In genomic region chr4:109276482-109277095, GRCh38 we compare ENCODE assay signal across 12 cellular contexts. TPM values are rescaled to one million over a fixed set of nuclear protein-coding genes. Genes with fewer than 3 reads are reported as not detected.
DNase-seq lines count a peak whose midpoint lies in the region; ATAC-seq, FAIRE-seq and TF ChIP-seq lines count a peak whose summit lies in the region.
"Had no signal": no experiment of that assay in that cellular context is flagged by ENCODE, and none has a peak within 500 bp of the region (broad histone marks: within the 10 kb centered on the region; RNA-seq: fewer than 3 reads in every experiment).

No MANE protein-coding gene starts in this region.

- no peaks in the 10 kb centered on the region for H3K9me3 ChIP-seq in GM12878 (replicated peaks; ENCODE audit: control insufficient read depth, insufficient read depth, low read length)
- H3K9me3 ChIP-seq in breast epithelium = no peaks in the 10 kb centered on the region
- H3K9me3 ChIP-seq: Caco-2, transverse colon had no signal

- H4K20me1 ChIP-seq in GM12878 (ENCODE audit: control insufficient read depth, insufficient read depth) = no peaks in the 10 kb centered on the region

- TF ChIP-seq POLR2A in GM12878 (IDR thresholded peaks at IDR 0.05; ENCODE audit: low read depth, low read length) = no peak
- no peak for TF ChIP-seq POLR2A in breast epithelium (IDR thresholded peaks at IDR 0.05)

- H3K4me1 ChIP-seq in GM12878 (ENCODE audit: control insufficient read depth, insufficient read depth, low read length) = no peaks in the 10 kb centered on the region; the same call in 1 of the 2 replicates
- H3K4me1 ChIP-seq in breast epithelium = no peaks in the 10 kb centered on the region
- H3K4me1 ChIP-seq: Caco-2, transverse colon had no signal

- H2AFZ ChIP-seq in GM12878 (ENCODE audit: control insufficient read depth, low read depth, low read length) = no peak overlapping the region

- no peak for FAIRE-seq in GM12878 (lab: Jason Lieb, UNC)

- intact Hi-C loops in GM12878 (cut with micrococcal nuclease; ENCODE audit: unreplicated experiment) (no loop called here), breast epithelium (cut with DNase I; ENCODE audit: low total_unique reads) (no loop called here)

- no peak for TF ChIP-seq RAD21 in GM12878 (IDR thresholded peaks at IDR 0.05; ENCODE audit: insufficient read depth, low read depth, low read length)

- H3K27ac ChIP-seq in GM12878 (ENCODE audit: control insufficient read depth, insufficient read depth) = no peak overlapping the region
- no peak overlapping the region for H3K27ac ChIP-seq in caudate nucleus (ENCODE audit: low read depth, low read length)
- H3K27ac ChIP-seq in breast epithelium = no peak overlapping the region
- H3K27ac ChIP-seq: transverse colon had no signal

- H3K79me2 ChIP-seq in GM12878 (ENCODE audit: control insufficient read depth, insufficient read depth, low read length) = no peaks in the 10 kb centered on the region

- CTCF ChIA-PET in GM12878 (lab: Yijun Ruan, JAX) = interaction anchor here (0.7 to 1.4 kb wide), 4 partner anchors 13 to 58 kb away, joined by 3 to 5 read pairs (median 4); no protein-coding TSS in a partner anchor

- in situ Hi-C loops in GM12878 (cut with MboI) = no loop called here

- 0 out of 2 replicates have a peak overlapping the region, but pooled peaks have one; percentile 30 for H3K4me2 ChIP-seq in GM12878 (ENCODE audit: control insufficient read depth, insufficient read depth)

- DNase-seq in GM12878 (ENCODE audit: low read depth, low spot score) (no peak), kidney tubule cell (ENCODE audit: low spot score) (no peak), caudate nucleus (lab: John Stamatoyannopoulos, UW) (no peak), breast epithelium (ENCODE audit: low spot score in 2 of 2) (no peak)
- DNase-seq: amygdala, Caco-2, endodermal cell, retina, transverse colon had no signal

- TF ChIP-seq CTCF in GM12878 (IDR thresholded peaks at IDR 0.05 in 2 of 3, conservative IDR thresholded peaks at IDR 0.05 in 1 of 3; ENCODE audit: control insufficient read depth in 2 of 3, extremely low read depth in 1 of 3, insufficient read depth in 1 of 3, low read depth in 3 of 3, low read length in 3 of 3) = no peak
- TF ChIP-seq CTCF in breast epithelium (IDR thresholded peaks at IDR 0.05) = no peak

- POLR2A ChIA-PET in GM12878 (lab: Charles Lee) = interaction anchor here (5.0 kb wide), 1 partner anchor 10 kb away, joined by 21 read pairs; no protein-coding TSS in a partner anchor

- peak in 1 of 2 experiments; percentile 28; a peak in 1 of 4 replicates for TF ChIP-seq EP300 in GM12878 (IDR thresholded peaks at IDR 0.05; ENCODE audit: borderline replicate concordance in 1 of 2, control insufficient read depth in 1 of 2, low read depth in 2 of 2, low read length in 2 of 2)

- H3K4me3 ChIP-seq in GM12878 (no peak overlapping the region), breast epithelium (no peak overlapping the region)
- H3K4me3 ChIP-seq: transverse colon had no signal

- H3K9ac ChIP-seq in GM12878 (ENCODE audit: control insufficient read depth, insufficient read depth, low read length) = no peak overlapping the region

- H3K27me3 ChIP-seq in GM12878 (replicated peaks in 1 of 2; ENCODE audit: control insufficient read depth in 2 of 2, insufficient read depth in 2 of 2, low read length in 1 of 2) = no peaks in the 10 kb centered on the region
- no peaks in the 10 kb centered on the region for H3K27me3 ChIP-seq in breast epithelium
- H3K27me3 ChIP-seq: transverse colon had no signal

- BruUV-seq in GM12878 (replicated peaks; lab: Mats Ljungman, UMichigan) = no TSS peak

- 16% methylated on average over 5 of the region's 5 CpGs for WGBS in GM12878 (ENCODE audit: insufficient coverage, insufficient replicate concordance, low lambda C conversion rate, missing lambda C conversion rate)

- SMC1A ChIA-PET in GM12878 (lab: Charles Lee; ENCODE audit: uncharacterized antibody, unreplicated experiment) = interaction anchor here (1.1 to 4.4 kb wide), 5 partner anchors 10 to 43 kb away, joined by 3 to 45 read pairs (median 9); no protein-coding TSS in a partner anchor

- RAD21 ChIA-PET in GM12878 (lab: Charles Lee; ENCODE audit: unreplicated experiment) = interaction anchor here (0.7 to 1.0 kb wide), 2 partner anchors 10 to 17 kb away, joined by 3 to 7 read pairs; no protein-coding TSS in a partner anchor

- H3K36me3 ChIP-seq in GM12878 (ENCODE audit: control insufficient read depth in 2 of 2, insufficient read depth in 2 of 2, low read length in 1 of 2) (no peaks in the 10 kb centered on the region), breast epithelium (no peaks in the 10 kb centered on the region)
- H3K36me3 ChIP-seq: transverse colon had no signal

- ATAC-seq in GM19035 (IDR thresholded peaks at IDR 0.05; ENCODE audit: unreplicated experiment) (peak; percentile 76), GM21576 (IDR thresholded peaks at IDR 0.05; ENCODE audit: unreplicated experiment) (peak; percentile 67), HG03159 (IDR thresholded peaks at IDR 0.05; ENCODE audit: unreplicated experiment) (peak; percentile 65), GM12878 (peak; percentile 88)

TF ChIP-seq in GM12878, 131 proteins besides CTCF, POLR2A, EP300 and RAD21 (continues in another document):
- no peak for TF ChIP-seq WRNIP1 (IDR thresholded peaks at IDR 0.05; ENCODE audit: borderline replicate concordance, low read depth, low read length)
- peak; percentile 91 for TF ChIP-seq PKNOX1 (IDR thresholded peaks at IDR 0.05)
- TF ChIP-seq STAT3 (IDR thresholded peaks at IDR 0.05; ENCODE audit: low read depth, low read length) = no peak
- no peak for TF ChIP-seq HDAC6 (IDR thresholded peaks at IDR 0.05; ENCODE audit: unreplicated experiment)
- TF ChIP-seq, protein P1, sequence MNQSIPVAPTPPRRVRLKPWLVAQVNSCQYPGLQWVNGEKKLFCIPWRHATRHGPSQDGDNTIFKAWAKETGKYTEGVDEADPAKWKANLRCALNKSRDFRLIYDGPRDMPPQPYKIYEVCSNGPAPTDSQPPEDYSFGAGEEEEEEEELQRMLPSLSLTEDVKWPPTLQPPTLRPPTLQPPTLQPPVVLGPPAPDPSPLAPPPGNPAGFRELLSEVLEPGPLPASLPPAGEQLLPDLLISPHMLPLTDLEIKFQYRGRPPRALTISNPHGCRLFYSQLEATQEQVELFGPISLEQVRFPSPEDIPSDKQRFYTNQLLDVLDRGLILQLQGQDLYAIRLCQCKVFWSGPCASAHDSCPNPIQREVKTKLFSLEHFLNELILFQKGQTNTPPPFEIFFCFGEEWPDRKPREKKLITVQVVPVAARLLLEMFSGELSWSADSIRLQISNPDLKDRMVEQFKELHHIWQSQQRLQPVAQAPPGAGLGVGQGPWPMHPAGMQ (IDR thresholded peaks at IDR 0.05; ENCODE audit: borderline replicate concordance) = no peak
- TF ChIP-seq GATAD2B (conservative IDR thresholded peaks at IDR 0.05; ENCODE audit: low read depth) = no peak
- TF ChIP-seq IKZF1 (conservative IDR thresholded peaks at IDR 0.05) = peak; percentile 55
- TF ChIP-seq CHD2 (IDR thresholded peaks at IDR 0.05; ENCODE audit: borderline replicate concordance, low read depth, low read length) = no peak
- no peak for TF ChIP-seq KDM1A (IDR thresholded peaks at IDR 0.05; ENCODE audit: borderline replicate concordance)
- no peak for TF ChIP-seq BACH1 (IDR thresholded peaks at IDR 0.05; ENCODE audit: borderline replicate concordance)
- no peak for TF ChIP-seq ZNF24 (IDR thresholded peaks at IDR 0.05)
- TF ChIP-seq NRF1 (conservative IDR thresholded peaks at IDR 0.05; ENCODE audit: low read depth, low read length) = no peak

RNA-seq across cellular contexts. Expression of gene COL25A1, which starts 25.9 kb away (rescaled TPM):
- 0.31 and 0.69 TPM in 2 replicates for total RNA-seq in GM12878 (2013; cell fraction: nucleolus; rRNA removed)
- 0.06 TPM in 1 of 2 replicates, not detected in the other for total RNA-seq in GM12878 (2014; rRNA removed)
- 0.05 and 0.18 TPM in 2 replicates for total RNA-seq in GM12878 (2014; rRNA removed; fragmentation: Illumina TruSeq; extraction: Trizol)
- total RNA-seq in GM12878 (2021) = not detected in 2 replicates
- polyA plus RNA-seq in GM12878 (2011; ENCODE audit: low read depth) = not detected
- polyA plus RNA-seq in GM12878 (2011; rRNA removed) = 0.26 and 0.48 TPM in 2 replicates
- polyA plus RNA-seq in GM12878 (2011; cell fraction: cytosol; rRNA removed) = 0.10 TPM in 2 replicates
- 0.57 and 0.60 TPM in 2 replicates for polyA plus RNA-seq in GM12878 (2011; cell fraction: nucleus; rRNA removed)
- polyA plus RNA-seq in GM12878 (2012) = not detected in 2 replicates
- polyA plus RNA-seq in GM12878 (2014; fragmentation: Illumina TruSeq; extraction: Trizol) = 0.01 and 0.22 TPM in 2 replicates
- polyA plus RNA-seq in GM12878 (2014; fragmentation: Nextera tagmentation; extraction: Ambion mirVana) = not detected
- not detected in 2 replicates for polyA plus RNA-seq in GM12878 (2014; rRNA removed)
- not detected for polyA plus RNA-seq in GM12878 (2016; fragmentation: Nextera tagmentation; extraction: Ambion mirVana)
- polyA minus RNA-seq in GM12878 (2011; rRNA and poly(A)+ RNA removed) = 0.22 and 0.36 TPM in 2 replicates
- 0.21 and 0.40 TPM in 2 replicates for polyA minus RNA-seq in GM12878 (2011; cell fraction: cytosol; rRNA and poly(A)+ RNA removed)
- 0.24 and 0.38 TPM in 2 replicates for polyA minus RNA-seq in GM12878 (2011; cell fraction: nucleus; rRNA and poly(A)+ RNA removed)
- 10 to 100 TPM in 1 of 3 donors, 1 to 10 TPM in 2; 2.6 to 11.0 (median 2.8) TPM for total RNA-seq in breast epithelium
- total RNA-seq: Caco-2 had no signal
